ENCODE assay signal across 8 cellular contexts in the genomic region with DNA sequence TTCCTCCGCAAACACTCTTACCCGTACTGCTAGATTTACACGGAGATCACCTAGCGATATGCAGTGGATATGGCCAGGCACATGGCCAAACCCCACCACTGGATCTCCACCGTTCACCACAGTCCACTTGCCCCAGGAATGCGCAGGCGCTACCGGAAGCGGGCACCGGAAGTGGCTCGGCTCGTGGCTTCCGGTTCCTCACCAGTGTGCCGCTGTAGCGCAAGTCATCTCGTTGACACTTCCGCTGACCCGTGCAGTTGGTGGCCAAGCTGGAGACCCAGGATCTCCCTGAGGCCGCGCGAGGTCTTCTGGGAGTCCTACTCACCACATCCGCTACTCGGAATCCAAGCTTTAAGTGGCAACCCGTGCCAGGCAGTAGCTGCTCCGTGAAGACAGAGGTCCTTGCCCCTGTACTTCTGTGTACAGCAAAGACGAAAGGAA. TPM values are rescaled to one million over a fixed set of nuclear protein-coding genes. Genes with fewer than 3 reads are reported as not detected.
DNase-seq lines count a peak whose midpoint lies in the region; ATAC-seq and TF ChIP-seq lines count a peak whose summit lies in the region.

No MANE protein-coding gene starts in this region.

- TF ChIP-seq CTCF in fibroblast of lung (conservative IDR thresholded peaks at IDR 0.05 in 1 of 2, IDR thresholded peaks at IDR 0.05 in 1 of 2; ENCODE audit: low read depth in 1 of 2, low read length in 2 of 2), result no peak
- no peak for TF ChIP-seq CTCF in hepatocyte (IDR thresholded peaks at IDR 0.05; ENCODE audit: poor library complexity)

- H3K36me3 Mint-ChIP-seq in activated CD8-positive, alpha-beta T cell treated with anti-CD3 and anti-CD28 coated beads, Interleukin-2, amount 10 ng/mL, durations not matched to agents 7 days and 5 days (ENCODE audit: low read depth), result peaks cover 46% of the 10 kb centered on the region

- no peaks in the 10 kb centered on the region for H3K9me2 ChIP-seq in hepatocyte (replicated peaks; ENCODE audit: insufficient read depth)

- peak overlapping the region; percentile 84 for H3K27ac Mint-ChIP-seq in activated CD8-positive, alpha-beta T cell treated with anti-CD3 and anti-CD28 coated beads, Interleukin-2, amount 10 ng/mL, durations not matched to agents 7 days and 5 days

- POLR2A ChIA-PET in activated CD8-positive, alpha-beta T cell treated with anti-CD3 and anti-CD28 coated beads, Interleukin-2, amount 10 ng/mL, durations not matched to agents 7 days and 5 days (lab: Charles Lee), result interaction anchor here (1.1 to 1.6 kb wide), 2 partner anchors 26 to 31 kb away, joined by 4 to 5 read pairs; partner anchors contain the start of genes ZNF174 and ZSCAN32

- H3K4me1 ChIP-seq in fibroblast of lung (ENCODE audit: control insufficient read depth, extremely low read depth, insufficient read depth, low read length), result no peaks in the 10 kb centered on the region
- no peaks in the 10 kb centered on the region for H3K4me1 ChIP-seq in hepatocyte (ENCODE audit: insufficient read depth)

- WGBS in hepatocyte (ENCODE audit: low lambda C conversion rate, missing lambda C conversion rate), result 96% methylated on average over 26 of the region's 26 CpGs

- H3K27me3 Mint-ChIP-seq in activated CD8-positive, alpha-beta T cell treated with anti-CD3 and anti-CD28 coated beads, Interleukin-2, amount 10 ng/mL, durations not matched to agents 7 days and 5 days (ENCODE audit: low read depth), result peaks cover 2% of the 10 kb centered on the region

- H3K79me2 ChIP-seq in fibroblast of lung (ENCODE audit: control insufficient read depth, insufficient read depth, low read length), result no peaks in the 10 kb centered on the region
- H3K79me2 ChIP-seq in hepatocyte, result no peaks in the 10 kb centered on the region

- peak; percentile 72 for DNase-seq in activated CD8-positive, alpha-beta T cell treated with anti-CD3 and anti-CD28 coated beads, Interleukin-2, amount 10 ng/mL, durations not matched to agents 7 days and 5 days
- DNase-seq in fibroblast of lung (ENCODE audit: low read depth in 2 of 2), result peak; percentile 52 to 54
- peak; percentile 80 for DNase-seq in stimulated activated CD4-positive, alpha-beta T cell treated with anti-CD3 and anti-CD28 coated beads, Interleukin-15, amount 100 ng/mL, for 24 hours
- DNase-seq in hepatocyte (ENCODE audit: low spot score), result no peak

- peak overlapping the region; percentile 40 for H2AFZ ChIP-seq in fibroblast of lung (ENCODE audit: low read length)
- H2AFZ ChIP-seq in hepatocyte, result no peak overlapping the region

- peak; percentile 52 for ATAC-seq in GM18517 (IDR thresholded peaks at IDR 0.05; ENCODE audit: unreplicated experiment)
- ATAC-seq in activated CD8-positive, alpha-beta T cell treated with anti-CD3 and anti-CD28 coated beads, Interleukin-2, amount 10 ng/mL, durations not matched to agents 7 days and 5 days, result peak; percentile 70
- ATAC-seq in HG03439 (IDR thresholded peaks at IDR 0.05; ENCODE audit: unreplicated experiment), result no peak
- no peak for ATAC-seq in GM18511 (IDR thresholded peaks at IDR 0.05; ENCODE audit: unreplicated experiment)
- no peak for ATAC-seq in GM21619 (IDR thresholded peaks at IDR 0.05; ENCODE audit: unreplicated experiment)

- peak overlapping the region in 3 of 4 experiments; percentile 19 to 40 (median 28) for H3K4me3 ChIP-seq in fibroblast of lung (replicated peaks in 1 of 4; ENCODE audit: control extremely low read depth in 1 of 4, insufficient read depth in 1 of 4, low read depth in 3 of 4, low read length in 4 of 4)
- no peak overlapping the region for H3K4me3 ChIP-seq in hepatocyte

- CTCF ChIA-PET in activated CD8-positive, alpha-beta T cell treated with anti-CD3 and anti-CD28 coated beads, Interleukin-2, amount 10 ng/mL, durations not matched to agents 7 days and 5 days (lab: Charles Lee), result interaction anchor here (0.8 to 1.1 kb wide), 2 partner anchors 13 to 22 kb away, joined by 3 to 4 read pairs; no protein-coding TSS in a partner anchor

- peaks cover 16% of the 10 kb centered on the region for H3K9me3 Mint-ChIP-seq in activated CD8-positive, alpha-beta T cell treated with anti-CD3 and anti-CD28 coated beads, Interleukin-2, amount 10 ng/mL, durations not matched to agents 7 days and 5 days (ENCODE audit: insufficient read depth)

- H3K27me3 ChIP-seq in fibroblast of lung (ENCODE audit: control insufficient read depth, insufficient read depth, low read length) (no peaks in the 10 kb centered on the region), hepatocyte (no peaks in the 10 kb centered on the region)

- H3K27ac ChIP-seq in fibroblast of lung (ENCODE audit: insufficient read depth, low read length) (no peak overlapping the region), hepatocyte (no peak overlapping the region)

- H3K9ac ChIP-seq in fibroblast of lung (ENCODE audit: insufficient read depth, low read length), result no peak overlapping the region

- H3K4me1 Mint-ChIP-seq in activated CD8-positive, alpha-beta T cell treated with anti-CD3 and anti-CD28 coated beads, Interleukin-2, amount 10 ng/mL, durations not matched to agents 7 days and 5 days (ENCODE audit: low read depth), result peaks cover 21% of the 10 kb centered on the region

- H3K36me3 ChIP-seq in fibroblast of lung (ENCODE audit: control insufficient read depth, insufficient read depth, low read length) (peaks cover 2% of the 10 kb centered on the region), hepatocyte (replicated peaks; ENCODE audit: insufficient read depth, low read depth) (no peaks in the 10 kb centered on the region)

- H4K20me1 ChIP-seq in fibroblast of lung (ENCODE audit: control insufficient read depth, extremely low read depth, insufficient read depth, low read length), result no peaks in the 10 kb centered on the region
- H4K20me1 ChIP-seq in hepatocyte (ENCODE audit: insufficient read depth, poor library complexity, severe bottlenecking), result no peaks in the 10 kb centered on the region

- H3K9me3 ChIP-seq in fibroblast of lung (ENCODE audit: control insufficient read depth, insufficient read depth, low read depth, low read length), result no peaks in the 10 kb centered on the region
- no peaks in the 10 kb centered on the region for H3K9me3 ChIP-seq in hepatocyte (ENCODE audit: low read depth)

- H3K4me3 Mint-ChIP-seq in activated CD8-positive, alpha-beta T cell treated with anti-CD3 and anti-CD28 coated beads, Interleukin-2, amount 10 ng/mL, durations not matched to agents 7 days and 5 days, result peak overlapping the region; percentile 52

- peak overlapping the region; percentile 61 for H3K4me2 ChIP-seq in fibroblast of lung (ENCODE audit: extremely low read depth, insufficient read depth, low read length)
- H3K4me2 ChIP-seq in hepatocyte, result no peak overlapping the region

RNA-seq across cellular contexts. Expression of gene ZNF597, which starts 11.5 kb away (rescaled TPM):
- total RNA-seq in activated CD8-positive, alpha-beta T cell treated with anti-CD3 and anti-CD28 coated beads, Interleukin-2, amount 10 ng/mL, durations not matched to agents 7 days and 5 days, result 1 to 10 TPM; 2.4 to 2.7 TPM
- total RNA-seq in fibroblast of lung (1.8 and 2.0 TPM in 2 replicates), hepatocyte (3.5 and 4.0 TPM in 2 replicates)
- polyA plus RNA-seq in fibroblast of lung (1.4 and 1.6 TPM in 2 replicates), hepatocyte (1.2 and 2.1 TPM in 2 replicates)
- polyA plus RNA-seq in fibroblast of lung (2012), result 1.3 and 1.4 TPM in 2 replicates
- 0.24 and 0.26 TPM in 2 replicates for polyA minus RNA-seq in fibroblast of lung (ENCODE audit: low replicate concordance)

RNA-seq across cellular contexts. Expression of gene NAA60, which starts 11.7 kb away (rescaled TPM):
- 10 to 100 TPM; 46.3 to 49.0 TPM for total RNA-seq in activated CD8-positive, alpha-beta T cell treated with anti-CD3 and anti-CD28 coated beads, Interleukin-2, amount 10 ng/mL, durations not matched to agents 7 days and 5 days
- total RNA-seq in fibroblast of lung, result 9.2 and 12.6 TPM in 2 replicates
- polyA plus RNA-seq in fibroblast of lung, result 20.9 and 33.6 TPM in 2 replicates
- 20.5 and 26.8 TPM in 2 replicates for polyA plus RNA-seq in fibroblast of lung (2012)
- 19.1 and 30.7 TPM in 2 replicates for polyA minus RNA-seq in fibroblast of lung (ENCODE audit: low replicate concordance)
- total RNA-seq in hepatocyte, result 34.6 and 47.2 TPM in 2 replicates
- polyA plus RNA-seq in hepatocyte, result 67.9 and 82.4 TPM in 2 replicates

RNA-seq across cellular contexts. Expression of gene ZNF174, which starts 30.8 kb away (rescaled TPM):
- 10 to 100 TPM; 10.4 to 12.3 TPM for total RNA-seq in activated CD8-positive, alpha-beta T cell treated with anti-CD3 and anti-CD28 coated beads, Interleukin-2, amount 10 ng/mL, durations not matched to agents 7 days and 5 days
- 6.7 and 9.2 TPM in 2 replicates for total RNA-seq in fibroblast of lung
- 8.5 and 9.1 TPM in 2 replicates for polyA plus RNA-seq in fibroblast of lung
- 7.6 and 7.8 TPM in 2 replicates for polyA plus RNA-seq in fibroblast of lung (2012)
- 6.4 and 8.3 TPM in 2 replicates for polyA minus RNA-seq in fibroblast of lung (ENCODE audit: low replicate concordance)
- total RNA-seq in hepatocyte, result 8.0 TPM in 2 replicates
- 12.3 and 13.5 TPM in 2 replicates for polyA plus RNA-seq in hepatocyte

RNA-seq across cellular contexts. Expression of gene ZSCAN32, which starts 31.0 kb away (rescaled TPM):
- 10 to 100 TPM; 15.9 to 19.0 TPM for total RNA-seq in activated CD8-positive, alpha-beta T cell treated with anti-CD3 and anti-CD28 coated beads, Interleukin-2, amount 10 ng/mL, durations not matched to agents 7 days and 5 days
- 10.0 and 13.7 TPM in 2 replicates for total RNA-seq in fibroblast of lung
- polyA plus RNA-seq in fibroblast of lung, result 11.3 and 14.1 TPM in 2 replicates
- 7.1 and 8.5 TPM in 2 replicates for polyA plus RNA-seq in fibroblast of lung (2012)
- 4.7 and 9.3 TPM in 2 replicates for polyA minus RNA-seq in fibroblast of lung (ENCODE audit: low replicate concordance)
- total RNA-seq in hepatocyte, result 9.7 and 11.5 TPM in 2 replicates
- polyA plus RNA-seq in hepatocyte, result 5.3 and 6.5 TPM in 2 replicates

Comparison
In these comparisons a context has a peak if more than half of its experiments do, and no peak if none do; other contexts are left out.
1. ATAC-seq: peak in GM18517 (single experiment) and activated CD8-positive, alpha-beta T cell treated with anti-CD3 and anti-CD28 coated beads, Interleukin-2, amount 10 ng/mL, durations not matched to agents 7 days and 5 days (single experiment); none in HG03439 (single experiment), GM18511 (single experiment) and GM21619 (single experiment).